14 cellular contexts compared by ENCODE assay signal in the genomic region with DNA sequence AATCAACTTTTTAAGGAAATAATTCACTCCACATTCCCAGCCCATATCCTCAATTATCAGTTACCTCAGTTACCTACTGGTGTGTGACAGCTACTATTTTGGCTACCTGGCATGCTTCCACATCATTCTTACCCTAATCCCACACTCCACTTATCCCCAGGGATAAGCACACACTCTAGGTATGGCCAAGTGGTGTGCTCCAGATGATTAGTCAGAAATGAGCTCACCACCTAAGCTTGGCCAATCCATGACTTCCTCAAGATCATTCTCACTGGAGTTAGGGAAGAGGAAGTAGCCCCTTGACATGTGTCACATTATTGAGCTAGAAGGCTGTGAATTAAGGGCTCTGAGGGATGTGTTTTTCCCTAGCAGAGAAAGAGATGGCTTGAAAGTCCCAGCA. TPM values are rescaled to one million over a fixed set of nuclear protein-coding genes. Genes with fewer than 3 reads are reported as not detected.
DNase-seq lines count a peak whose midpoint lies in the region; TF ChIP-seq lines count a peak whose summit lies in the region.
"Had no signal": no experiment of that assay in that cellular context is flagged by ENCODE, and none has a peak within 500 bp of the region (broad histone marks: within the 10 kb centered on the region; RNA-seq: fewer than 3 reads in every experiment).

No MANE protein-coding gene starts in this region.

- peaks cover 38% of the 10 kb centered on the region for H3K4me1 Mint-ChIP-seq in endodermal cell
- H3K4me1 Mint-ChIP-seq: activated CD8-positive, alpha-beta memory T cell treated with anti-CD3 and anti-CD28 coated beads, Interleukin-2, amount 10 ng/mL, durations not matched to agents 7 days and 5 days; activated naive CD8-positive, alpha-beta T cell treated with anti-CD3 and anti-CD28 coated beads, Interleukin-2, amount 50 U/mL, for 24 hours had no signal

- peak; percentile 28 for DNase-seq in AG08395 (ENCODE audit: low spot score)
- peak; percentile 16 for DNase-seq in GM03348 (ENCODE audit: low spot score)
- peak; percentile 45 for DNase-seq in NCI-H510A (lab: John Stamatoyannopoulos, UW)
- peak; percentile 65 for DNase-seq in fibroblast of mammary gland (ENCODE audit: low read depth)
- no peak for DNase-seq in endodermal cell
- DNase-seq in brain microvascular endothelial cell = no peak
- DNase-seq in uterus = no peak
- no peak for DNase-seq in esophagus muscularis mucosa (ENCODE audit: extremely low spot score)
- DNase-seq: activated CD8-positive, alpha-beta memory T cell treated with anti-CD3 and anti-CD28 coated beads, Interleukin-2, amount 10 ng/mL, durations not matched to agents 7 days and 5 days; activated naive CD8-positive, alpha-beta T cell treated with anti-CD3 and anti-CD28 coated beads, Interleukin-2, amount 50 U/mL, for 24 hours; effector memory CD4-positive, alpha-beta T cell; NCI-H526 treated with DMSO at 0.1 percent for 48 hours had no signal

- H3K4me1 ChIP-seq in endodermal cell (ENCODE audit: control insufficient read depth, insufficient read depth, low read length) = peaks cover 2% of the 10 kb centered on the region
- no peaks in the 10 kb centered on the region for H3K4me1 ChIP-seq in uterus
- H3K4me1 ChIP-seq in esophagus muscularis mucosa = peaks cover 0 to 6% (median under 1%) of the 10 kb centered on the region in 4 donors
- H3K4me1 ChIP-seq: BLaER1 had no signal

- no peaks in the 10 kb centered on the region for H3K27me3 Mint-ChIP-seq in endodermal cell (ENCODE audit: insufficient read depth)
- H3K27me3 Mint-ChIP-seq: activated CD8-positive, alpha-beta memory T cell treated with anti-CD3 and anti-CD28 coated beads, Interleukin-2, amount 10 ng/mL, durations not matched to agents 7 days and 5 days; activated naive CD8-positive, alpha-beta T cell treated with anti-CD3 and anti-CD28 coated beads, Interleukin-2, amount 50 U/mL, for 24 hours had no signal

- no peaks in the 10 kb centered on the region for H3K36me3 ChIP-seq in endodermal cell (ENCODE audit: control insufficient read depth, insufficient read depth, low read length)
- no peaks in the 10 kb centered on the region for H3K36me3 ChIP-seq in brain microvascular endothelial cell (replicated peaks)
- H3K36me3 ChIP-seq in uterus = no peaks in the 10 kb centered on the region
- H3K36me3 ChIP-seq in esophagus muscularis mucosa = no peaks in the 10 kb centered on the region

- no peak overlapping the region for H3K27ac Mint-ChIP-seq in endodermal cell
- H3K27ac Mint-ChIP-seq: activated CD8-positive, alpha-beta memory T cell treated with anti-CD3 and anti-CD28 coated beads, Interleukin-2, amount 10 ng/mL, durations not matched to agents 7 days and 5 days; activated naive CD8-positive, alpha-beta T cell treated with anti-CD3 and anti-CD28 coated beads, Interleukin-2, amount 50 U/mL, for 24 hours; T-helper 2 cell treated with Interferon-gamma antibody and Interleukin-4, amounts not matched to agents 5 μg/mL and 100 μg/mL, for 36 hours had no signal

- no peak for TF ChIP-seq EP300 in esophagus muscularis mucosa (IDR thresholded peaks at IDR 0.05)

- in situ Hi-C loops in brain microvascular endothelial cell (cut with HindIII; ENCODE audit: low pct_ligation_motif_present, low sequenced_read_pairs) = no loop called here

- H3K4me3 Mint-ChIP-seq in endodermal cell = no peak overlapping the region
- H3K4me3 Mint-ChIP-seq: activated CD8-positive, alpha-beta memory T cell treated with anti-CD3 and anti-CD28 coated beads, Interleukin-2, amount 10 ng/mL, durations not matched to agents 7 days and 5 days; activated naive CD8-positive, alpha-beta T cell treated with anti-CD3 and anti-CD28 coated beads, Interleukin-2, amount 50 U/mL, for 24 hours; T-helper 2 cell treated with Interferon-gamma antibody and Interleukin-4, amounts not matched to agents 5 μg/mL and 100 μg/mL, for 36 hours had no signal

- TF ChIP-seq CTCF in fibroblast of mammary gland (conservative IDR thresholded peaks at IDR 0.05; ENCODE audit: control insufficient read depth, insufficient read depth, low read depth, low read length) (no peak), endodermal cell (conservative IDR thresholded peaks at IDR 0.05) (no peak), brain microvascular endothelial cell (IDR thresholded peaks at IDR 0.05; ENCODE audit: low read depth, low read length, missing control alignments) (no peak), uterus (IDR thresholded peaks at IDR 0.05) (no peak), esophagus muscularis mucosa (IDR thresholded peaks at IDR 0.05) (no peak)

- H3K36me3 Mint-ChIP-seq in endodermal cell (ENCODE audit: low read depth) = no peaks in the 10 kb centered on the region
- H3K36me3 Mint-ChIP-seq: activated CD8-positive, alpha-beta memory T cell treated with anti-CD3 and anti-CD28 coated beads, Interleukin-2, amount 10 ng/mL, durations not matched to agents 7 days and 5 days had no signal

- peaks cover under 1% of the 10 kb centered on the region for H3K9me3 ChIP-seq in endodermal cell (ENCODE audit: control insufficient read depth, low read length)
- H3K9me3 ChIP-seq in uterus = no peaks in the 10 kb centered on the region
- H3K9me3 ChIP-seq in esophagus muscularis mucosa = no peaks in the 10 kb centered on the region

- no peaks in the 10 kb centered on the region for H3K9me3 Mint-ChIP-seq in endodermal cell
- H3K9me3 Mint-ChIP-seq: activated naive CD8-positive, alpha-beta T cell treated with anti-CD3 and anti-CD28 coated beads, Interleukin-2, amount 50 U/mL, for 24 hours; T-helper 2 cell treated with Interferon-gamma antibody and Interleukin-4, amounts not matched to agents 5 μg/mL and 100 μg/mL, for 36 hours had no signal

- intact Hi-C loops in uterus (cut with DNase I; ENCODE audit: low total_unique reads) (no loop called here), esophagus muscularis mucosa (cut with DNase I) (no loop called here)

- H3K27me3 ChIP-seq in endodermal cell (ENCODE audit: control insufficient read depth, insufficient read depth, low read length, poor library complexity, severe bottlenecking) (no peaks in the 10 kb centered on the region), brain microvascular endothelial cell (replicated peaks) (no peaks in the 10 kb centered on the region), uterus (no peaks in the 10 kb centered on the region), esophagus muscularis mucosa (no peaks in the 10 kb centered on the region)
- H3K27me3 ChIP-seq: BLaER1 had no signal

- no peak overlapping the region for H3K27ac ChIP-seq in endodermal cell (ENCODE audit: low read depth, low read length)
- no peak overlapping the region for H3K27ac ChIP-seq in brain microvascular endothelial cell
- H3K27ac ChIP-seq in uterus = no peak overlapping the region
- no peak overlapping the region for H3K27ac ChIP-seq in esophagus muscularis mucosa (replicated peaks in 1 of 4)
- H3K27ac ChIP-seq: BLaER1 had no signal

- H3K4me3 ChIP-seq in fibroblast of mammary gland (ENCODE audit: control insufficient read depth, low read depth, low read length) = no peak overlapping the region
- H3K4me3 ChIP-seq in endodermal cell (ENCODE audit: low read length) = no peak overlapping the region
- no peak overlapping the region for H3K4me3 ChIP-seq in brain microvascular endothelial cell (ENCODE audit: low read depth, low read length)
- H3K4me3 ChIP-seq in uterus = no peak overlapping the region
- no peak overlapping the region for H3K4me3 ChIP-seq in esophagus muscularis mucosa
- H3K4me3 ChIP-seq: BLaER1 had no signal

- TF ChIP-seq POLR2A in uterus (IDR thresholded peaks at IDR 0.05) (no peak), esophagus muscularis mucosa (IDR thresholded peaks at IDR 0.05; ENCODE audit: low read depth) (no peak)

- no peak overlapping the region for H3K9ac ChIP-seq in endodermal cell (ENCODE audit: extremely low read depth, low read length, poor library complexity, severe bottlenecking)
- H3K9ac ChIP-seq: BLaER1 had no signal

RNA-seq across cellular contexts. Expression of a gene that starts 20.9 kb away (rescaled TPM):
- total RNA-seq in endodermal cell (100 to 1,000 TPM; 132 to 133 TPM), uterus (100 to 1,000 TPM; 104 to 198 (median 141) TPM), esophagus muscularis mucosa (100 to 1,000 TPM; 113 to 168 (median 130) TPM)
- polyA plus RNA-seq in endodermal cell (2013, experiment 1 of 2) = 136 TPM
- polyA plus RNA-seq in endodermal cell (2013, experiment 2 of 2) = 130 TPM

RNA-seq across cellular contexts. Expression of a gene that starts 41.2 kb away (rescaled TPM):
- total RNA-seq in endodermal cell (1 to 10 TPM; 5.1 to 7.4 TPM), uterus (10 to 100 TPM in 2 of 4 donors, 1 to 10 TPM in 2; 4.1 to 26.2 (median 9.4) TPM), esophagus muscularis mucosa (1 to 10 TPM; 3.7 to 7.9 (median 4.0) TPM)
- polyA plus RNA-seq in endodermal cell (2013, experiment 1 of 2) = 6.6 TPM
- 8.3 TPM for polyA plus RNA-seq in endodermal cell (2013, experiment 2 of 2)

Comparison
In these comparisons a context has a peak if more than half of its experiments do, and no peak if none do; other contexts are left out.
1. DNase-seq: peak in AG08395 (single experiment), GM03348 (single experiment), NCI-H510A (single experiment) and fibroblast of mammary gland (single experiment); none in endodermal cell (single experiment), brain microvascular endothelial cell (single experiment), uterus (0 of 2) and esophagus muscularis mucosa (single experiment).